Comparison of ENCODE assay signal across 16 cellular contexts in genomic region chr2:118945921-118946320, GRCh38. TPM values are rescaled to one million over a fixed set of nuclear protein-coding genes. Genes with fewer than 3 reads are reported as not detected.
DNase-seq lines count a peak whose midpoint lies in the region; ATAC-seq lines count a peak whose summit lies in the region.
"Had no signal": no experiment of that assay in that cellular context is flagged by ENCODE, and none has a peak within 500 bp of the region (broad histone marks: within the 10 kb centered on the region; RNA-seq: fewer than 3 reads in every experiment).

No MANE protein-coding gene starts in this region.

- no peaks in the 10 kb centered on the region for H4K20me1 ChIP-seq in GM23248 (ENCODE audit: insufficient read depth)
- H4K20me1 ChIP-seq: BLaER1 treated with 17β-estradiol and CSF1 and Interleukin-3, amounts not matched to agents 10 nM and 100 nM had no signal

- no peak overlapping the region for H3K4me3 ChIP-seq in GM23248
- H3K4me3 ChIP-seq in naive thymus-derived CD4-positive, alpha-beta T cell (ENCODE audit: low read length), result no peak overlapping the region
- no peak overlapping the region for H3K4me3 ChIP-seq in MG63
- H3K4me3 ChIP-seq: SJSA1 had no signal

- no peak overlapping the region for H3K9ac ChIP-seq in GM23248

- peaks cover 0 to 5% (median 0%) of the 10 kb centered on the region in 5 donors for H3K36me3 Mint-ChIP-seq in naive thymus-derived CD4-positive, alpha-beta T cell
- peaks cover under 1% of the 10 kb centered on the region for H3K36me3 Mint-ChIP-seq in T-helper 17 cell (ENCODE audit: low read depth)

- H3K9me3 Mint-ChIP-seq in naive thymus-derived CD4-positive, alpha-beta T cell, result peaks cover 0 to 4% (median 0%) of the 10 kb centered on the region in 11 donors

- DNase-seq in GM23248 (peak; percentile 11), NOMO-1 (lab: John Stamatoyannopoulos, UW; ENCODE audit: unreplicated experiment in 2 of 2) (peak; percentile 68 to 93), SIG-M5 treated with dmso at 0.1 percent for 504 hours (lab: John Stamatoyannopoulos, UW; ENCODE audit: unreplicated experiment) (peak; percentile 90), MG63 (no peak), T-helper 17 cell (no peak)
- no peak for DNase-seq in naive thymus-derived CD4-positive, alpha-beta T cell
- DNase-seq: DND-41, GDM1, KBM-7, NCI-H1417, NCI-H187 treated with DMSO at 0.1 percent for 48 hours had no signal

- H3K9me2 ChIP-seq in GM23248 (ENCODE audit: insufficient read depth), result no peaks in the 10 kb centered on the region

- peaks cover 30% of the 10 kb centered on the region for H3K27me3 ChIP-seq in GM23248 (replicated peaks; ENCODE audit: insufficient read depth)
- H3K27me3 ChIP-seq in naive thymus-derived CD4-positive, alpha-beta T cell (ENCODE audit: control insufficient read depth in 2 of 2, insufficient read depth in 2 of 2, low read length in 2 of 2), result no peaks in the 10 kb centered on the region
- H3K27me3 ChIP-seq in MG63, result peaks cover 9% of the 10 kb centered on the region
- H3K27me3 ChIP-seq: BLaER1 treated with 17β-estradiol and CSF1 and Interleukin-3, amounts not matched to agents 10 nM and 100 nM had no signal

- no peak overlapping the region for H2AFZ ChIP-seq in GM23248

- intact Hi-C loops in naive thymus-derived CD4-positive, alpha-beta T cell (cut with micrococcal nuclease), result no loop called here

- no peak overlapping the region for H3K27ac ChIP-seq in GM23248
- H3K27ac ChIP-seq in naive thymus-derived CD4-positive, alpha-beta T cell (ENCODE audit: low read depth, low read length), result no peak overlapping the region
- H3K27ac ChIP-seq: SJSA1 had no signal

- H3K36me3 ChIP-seq in GM23248 (ENCODE audit: low read depth), result no peaks in the 10 kb centered on the region
- H3K36me3 ChIP-seq in naive thymus-derived CD4-positive, alpha-beta T cell (ENCODE audit: control insufficient read depth in 2 of 3, insufficient read depth in 3 of 3, low read length in 3 of 3), result no peaks in the 10 kb centered on the region
- no peaks in the 10 kb centered on the region for H3K36me3 ChIP-seq in MG63
- H3K36me3 ChIP-seq: SJSA1 had no signal

- no peaks in the 10 kb centered on the region for H3K79me2 ChIP-seq in GM23248 (ENCODE audit: insufficient read depth)

- 7 to 9% methylated on average over 3 of the region's 3 CpGs for WGBS in GM23248 (ENCODE audit: low coverage in 1 of 2, low lambda C conversion rate in 2 of 2, missing lambda C conversion rate in 2 of 2), 2 experiments

- no peak overlapping the region for H3K4me3 Mint-ChIP-seq in naive thymus-derived CD4-positive, alpha-beta T cell
- H3K4me3 Mint-ChIP-seq in T-helper 17 cell, result no peak overlapping the region

- CTCF ChIA-PET in naive thymus-derived CD4-positive, alpha-beta T cell (lab: Charles Lee), result no interaction called here

- H3K9me3 ChIP-seq in GM23248 (ENCODE audit: low read depth) (no peaks in the 10 kb centered on the region), MG63 (no peaks in the 10 kb centered on the region), T-helper 17 cell (ENCODE audit: control insufficient read depth, low read length, poor library complexity, severe bottlenecking) (no peaks in the 10 kb centered on the region)
- no peaks in the 10 kb centered on the region for H3K9me3 ChIP-seq in naive thymus-derived CD4-positive, alpha-beta T cell (ENCODE audit: control insufficient read depth in 2 of 3, low read length in 3 of 3)
- H3K9me3 ChIP-seq: SJSA1 had no signal

- peaks cover 0 to 10% (median 8%) of the 10 kb centered on the region in 5 donors for H3K27me3 Mint-ChIP-seq in naive thymus-derived CD4-positive, alpha-beta T cell
- peaks cover 36% of the 10 kb centered on the region for H3K27me3 Mint-ChIP-seq in T-helper 17 cell

- peaks cover 0 to 8% (median 5%) of the 10 kb centered on the region in 7 donors for H3K4me1 Mint-ChIP-seq in naive thymus-derived CD4-positive, alpha-beta T cell
- peaks cover 5% of the 10 kb centered on the region for H3K4me1 Mint-ChIP-seq in T-helper 17 cell

- ATAC-seq in naive thymus-derived CD4-positive, alpha-beta T cell, result peak; percentile 54
- ATAC-seq in T-helper 17 cell (no peak), GM21786 (IDR thresholded peaks at IDR 0.05; ENCODE audit: unreplicated experiment) (no peak)

- no peak overlapping the region for H3K27ac Mint-ChIP-seq in naive thymus-derived CD4-positive, alpha-beta T cell
- H3K27ac Mint-ChIP-seq in T-helper 17 cell, result no peak overlapping the region

- H3K4me2 ChIP-seq in GM23248 (ENCODE audit: unreplicated experiment), result no peak overlapping the region

- in situ Hi-C loops in GM23248 (cut with MboI), result no loop called here

- H3K4me1 ChIP-seq in GM23248 (ENCODE audit: insufficient read depth), result no peaks in the 10 kb centered on the region
- no peaks in the 10 kb centered on the region for H3K4me1 ChIP-seq in naive thymus-derived CD4-positive, alpha-beta T cell (ENCODE audit: control insufficient read depth in 2 of 2, insufficient read depth in 2 of 2, low read length in 2 of 2)
- H3K4me1 ChIP-seq: SJSA1 had no signal

- H3F3A ChIP-seq in GM23248 (ENCODE audit: insufficient read depth), result no peaks in the 10 kb centered on the region

- POLR2A ChIA-PET in naive thymus-derived CD4-positive, alpha-beta T cell (lab: Charles Lee), result no interaction called here

RNA-seq across cellular contexts. Expression of gene MARCO, which starts 3.9 kb away (rescaled TPM):
- total RNA-seq in GM23248 (2014; rRNA removed; shearing (Covaris generic)), result not detected in 2 replicates
- not detected in 2 replicates for polyA plus RNA-seq in GM23248 (2016; fragmentation: Nextera tagmentation; extraction: Ambion mirVana)
- 1 to 10 TPM in 1 of 5 experiments, under 1 TPM in 1, not detected in 3; 0.48 to 2.6 TPM for total RNA-seq in naive thymus-derived CD4-positive, alpha-beta T cell
- not detected for polyA plus RNA-seq in naive thymus-derived CD4-positive, alpha-beta T cell
- not detected in 2 replicates for total RNA-seq in MG63 (2014; rRNA removed; shearing (Covaris generic); ENCODE audit: low replicate concordance)
- total RNA-seq in T-helper 17 cell, result not detected
- total RNA-seq: H4, RPMI7951, SJSA1 had no signal

Comparison
In these comparisons a context has a peak if more than half of its experiments do, and no peak if none do; other contexts are left out.
1. DNase-seq: peak in GM23248 (single experiment), NOMO-1 (2 of 2) and SIG-M5 treated with dmso at 0.1 percent for 504 hours (single experiment); none in naive thymus-derived CD4-positive, alpha-beta T cell (0 of 9), MG63 (single experiment) and T-helper 17 cell (0 of 3).